Comparison of ENCODE assay signal across 8 cellular contexts in genomic region chrX:80578518-80579105, GRCh38.
DNase-seq lines count a peak whose midpoint lies in the region; ATAC-seq and TF ChIP-seq lines count a peak whose summit lies in the region.

No MANE protein-coding gene starts in this region.

- peaks cover 0 to 3% of the 10 kb centered on the region in 2 donors for H3K9me3 Mint-ChIP-seq in stimulated activated naive CD8-positive, alpha-beta T cell treated with anti-CD3 and anti-CD28 coated beads, Interleukin-15, amount 100 ng/mL, for 72 hours

- intact Hi-C loops in ovary (cut with DNase I) = loop anchor here in 1 of 4 donors (5.0 kb wide), 1 partner anchor 296 kb away; no protein-coding TSS in a partner anchor

- ATAC-seq in HG02571 (IDR thresholded peaks at IDR 0.05; ENCODE audit: unreplicated experiment) (no peak), gastroesophageal sphincter (no peak)
- ATAC-seq in stimulated activated naive CD8-positive, alpha-beta T cell treated with anti-CD3 and anti-CD28 coated beads, Interleukin-15, amount 100 ng/mL, for 72 hours = no peak

- H3K27me3 ChIP-seq in ovary = no peaks in the 10 kb centered on the region
- no peaks in the 10 kb centered on the region for H3K27me3 ChIP-seq in gastroesophageal sphincter

- TF ChIP-seq CTCF in AG09309 (IDR thresholded peaks at IDR 0.05; ENCODE audit: control insufficient read depth, insufficient read depth, low read depth, low read length, missing control alignments) (peak; percentile 63), GM13976 (IDR thresholded peaks at IDR 0.05; ENCODE audit: borderline replicate concordance, control extremely low read depth, extremely low read depth, insufficient read depth, missing control alignments) (peak; percentile 52), NB4 (IDR thresholded peaks at IDR 0.05; ENCODE audit: low read depth, low read length) (peak; percentile 27), ovary (IDR thresholded peaks at IDR 0.05) (peak in 2 of 3 donors; percentile 19 to 21), gastroesophageal sphincter (IDR thresholded peaks at IDR 0.05) (peak in 1 of 4 experiments; percentile 48)

- H3K4me1 ChIP-seq in ovary (ENCODE audit: insufficient read depth) (no peaks in the 10 kb centered on the region), gastroesophageal sphincter (no peaks in the 10 kb centered on the region)

- TF ChIP-seq EP300 in ovary (IDR thresholded peaks at IDR 0.05) (no peak), gastroesophageal sphincter (IDR thresholded peaks at IDR 0.05) (no peak)

- no peaks in the 10 kb centered on the region for H3K27me3 Mint-ChIP-seq in stimulated activated naive CD8-positive, alpha-beta T cell treated with anti-CD3 and anti-CD28 coated beads, Interleukin-15, amount 100 ng/mL, for 72 hours

- TF ChIP-seq POLR2A in NB4 (IDR thresholded peaks at IDR 0.05; ENCODE audit: extremely low read depth, insufficient read length) (no peak), ovary (IDR thresholded peaks at IDR 0.05) (no peak), gastroesophageal sphincter (IDR thresholded peaks at IDR 0.05) (no peak)

- no peak overlapping the region for H3K27ac Mint-ChIP-seq in stimulated activated naive CD8-positive, alpha-beta T cell treated with anti-CD3 and anti-CD28 coated beads, Interleukin-15, amount 100 ng/mL, for 72 hours

- H3K4me3 Mint-ChIP-seq in stimulated activated naive CD8-positive, alpha-beta T cell treated with anti-CD3 and anti-CD28 coated beads, Interleukin-15, amount 100 ng/mL, for 72 hours = no peak overlapping the region

- no peaks in the 10 kb centered on the region for H3K9me3 ChIP-seq in ovary
- H3K9me3 ChIP-seq in gastroesophageal sphincter = no peaks in the 10 kb centered on the region

- WGBS in ovary, 3 donors = 17 to 22% (median 20%) methylated on average over 3 of the region's 3 CpGs
- WGBS in gastroesophageal sphincter (ENCODE audit: low coverage in 1 of 2), 2 donors = 10 to 22% methylated on average over 2 to 3 of the region's 3 CpGs

- no peaks in the 10 kb centered on the region for H3K4me1 Mint-ChIP-seq in stimulated activated naive CD8-positive, alpha-beta T cell treated with anti-CD3 and anti-CD28 coated beads, Interleukin-15, amount 100 ng/mL, for 72 hours

- H3K27ac ChIP-seq in ovary (no peak overlapping the region), gastroesophageal sphincter (no peak overlapping the region)

- H3K4me3 ChIP-seq in AG09309 (ENCODE audit: control insufficient read depth, low read depth, low read length) (no peak overlapping the region), NB4 (ENCODE audit: low read depth, low read length) (no peak overlapping the region), ovary (no peak overlapping the region), gastroesophageal sphincter (no peak overlapping the region)

- H3K36me3 ChIP-seq in ovary (no peaks in the 10 kb centered on the region), gastroesophageal sphincter (no peaks in the 10 kb centered on the region)

- in situ Hi-C loops in GM13976 (cut with MboI; ENCODE audit: low sequenced_read_pairs, unreplicated experiment) = no loop called here

- DNase-seq in AG09309 (ENCODE audit: low read depth) = no peak
- peak; percentile 18 for DNase-seq in GM13976 (ENCODE audit: low spot score)
- peak; percentile 32 for DNase-seq in NB4 (ENCODE audit: low read depth)
- DNase-seq in cerebellar cortex (ENCODE audit: low spot score) = peak; percentile 5
- no peak for DNase-seq in ovary
- no peak for DNase-seq in stimulated activated naive CD8-positive, alpha-beta T cell treated with anti-CD3 and anti-CD28 coated beads, Interleukin-15, amount 100 ng/mL, for 72 hours

Comparison
In these comparisons a context has a peak if more than half of its experiments do, and no peak if none do; other contexts are left out.
1. DNase-seq: peak in GM13976 (single experiment), NB4 (single experiment) and cerebellar cortex (single experiment); none in AG09309 (single experiment), ovary (0 of 5) and stimulated activated naive CD8-positive, alpha-beta T cell treated with anti-CD3 and anti-CD28 coated beads, Interleukin-15, amount 100 ng/mL, for 72 hours (0 of 2).